9 cellular contexts compared by ENCODE assay signal in the genomic region with DNA sequence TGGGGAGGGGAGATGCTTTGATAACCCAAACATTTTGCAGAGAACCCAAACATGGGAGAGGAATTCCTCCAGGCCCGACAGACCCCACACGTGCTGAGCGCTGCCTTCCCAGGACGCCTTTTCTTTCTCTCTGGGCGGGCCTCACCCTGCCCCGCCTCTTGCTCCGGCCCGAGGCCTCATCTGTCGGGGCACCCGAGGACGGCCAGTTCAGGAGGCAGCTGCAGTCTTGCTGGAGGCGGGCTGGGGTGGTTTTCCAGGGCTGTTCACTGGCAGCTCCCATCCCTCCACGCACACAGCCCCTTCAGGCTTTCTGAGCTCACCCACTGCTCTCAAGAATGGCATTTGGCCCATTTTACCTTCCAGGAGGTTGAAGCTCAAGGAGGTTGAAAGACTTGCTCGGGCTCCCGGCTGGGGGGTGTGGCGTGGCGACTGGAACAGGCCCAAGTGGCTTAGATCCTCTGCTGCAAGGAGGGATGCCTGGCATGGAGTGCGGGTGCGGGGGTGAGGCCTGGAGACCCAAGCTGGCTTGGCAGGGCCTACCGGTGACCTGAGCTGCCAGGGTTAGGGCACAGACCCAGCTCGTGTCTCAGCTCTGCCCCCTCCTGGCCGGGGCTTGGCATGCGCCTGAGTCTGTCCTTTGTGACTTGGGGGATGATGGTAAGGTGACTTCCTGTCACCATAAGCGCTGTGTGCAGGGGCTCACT.
DNase-seq lines count a peak whose midpoint lies in the region; ATAC-seq and TF ChIP-seq lines count a peak whose summit lies in the region.
"Had no signal": no experiment of that assay in that cellular context is flagged by ENCODE, and none has a peak within 500 bp of the region (broad histone marks: within the 10 kb centered on the region; RNA-seq: fewer than 3 reads in every experiment).

No MANE protein-coding gene starts in this region.

- peak; percentile 87 for ATAC-seq in effector memory CD8-positive, alpha-beta T cell (replicated peaks)

- CTCF ChIA-PET in activated CD4-positive, alpha-beta T cell treated with anti-CD3 and anti-CD28 coated beads, Interleukin-2, amount 10 ng/mL, durations not matched to agents 7 days and 5 days (lab: Charles Lee), result interaction anchor here (0.5 to 1.2 kb wide), 3 partner anchors 10 to 543 kb away, joined by 3 read pairs; no protein-coding TSS in a partner anchor

- H3F3A ChIP-seq in Loucy (ENCODE audit: low read depth), result no peaks in the 10 kb centered on the region

- 33% methylated on average over 10 of the region's 24 CpGs for WGBS in suprapubic skin

- no peaks in the 10 kb centered on the region for H3K79me2 ChIP-seq in Loucy (ENCODE audit: insufficient read depth, low read length)

- H3K9ac ChIP-seq in Loucy (ENCODE audit: low read depth, low read length, poor library complexity, severe bottlenecking), result no peak overlapping the region

- no peak overlapping the region for H3K4me2 ChIP-seq in Loucy (ENCODE audit: low read depth, low read length, poor library complexity, severe bottlenecking)

- TF ChIP-seq EP300 in suprapubic skin (IDR thresholded peaks at IDR 0.05), result no peak

- H2AFZ ChIP-seq in Loucy (ENCODE audit: low read length), result no peak overlapping the region

- no peak for TF ChIP-seq POLR2A in suprapubic skin (IDR thresholded peaks at IDR 0.05)

- no peaks in the 10 kb centered on the region for H3K9me3 Mint-ChIP-seq in activated CD4-positive, alpha-beta T cell treated with anti-CD3 and anti-CD28 coated beads, Interleukin-2, amount 10 ng/mL, durations not matched to agents 7 days and 5 days
- no peaks in the 10 kb centered on the region for H3K9me3 Mint-ChIP-seq in effector memory CD8-positive, alpha-beta T cell
- peaks cover 4% of the 10 kb centered on the region for H3K9me3 Mint-ChIP-seq in mesothelial cell of epicardium
- H3K9me3 Mint-ChIP-seq: dendritic cell treated with granulocyte-macrophage colony-stimulating factor and Interleukin-4, amounts not matched to agents 40 ng/mL and 50 ng/mL, for 4 days had no signal

- DNase-seq in NCI-H526 (lab: John Stamatoyannopoulos, UW) (peak; percentile 23 to 72), NCI-H526 treated with DMSO at 0.1 percent for 48 hours (lab: John Stamatoyannopoulos, UW) (no peak), mesothelial cell of epicardium (ENCODE audit: low spot score in 2 of 2, unreplicated experiment in 2 of 2) (peak in 1 of 2 experiments; percentile 58), suprapubic skin (ENCODE audit: low spot score in 2 of 2) (no peak), DMS153 treated with DMSO at 0.1 percent for 48 hours (lab: John Stamatoyannopoulos, UW; ENCODE audit: unreplicated experiment) (no peak)
- DNase-seq in activated CD4-positive, alpha-beta T cell treated with anti-CD3 and anti-CD28 coated beads, Interleukin-2, amount 10 ng/mL, durations not matched to agents 7 days and 5 days, result peak; percentile 63
- DNase-seq in effector memory CD8-positive, alpha-beta T cell, result peak; percentile 62 to 76 (median 64)

- peak; percentile 29; the same call in 1 of the 2 replicates for TF ChIP-seq CTCF in Loucy (conservative IDR thresholded peaks at IDR 0.05; ENCODE audit: low read length)
- peak; percentile 35 for TF ChIP-seq CTCF in mesothelial cell of epicardium (IDR thresholded peaks at IDR 0.05; ENCODE audit: unreplicated experiment)
- peak; percentile 20 to 74 for TF ChIP-seq CTCF in suprapubic skin (IDR thresholded peaks at IDR 0.05)

- POLR2A ChIA-PET in activated CD4-positive, alpha-beta T cell treated with anti-CD3 and anti-CD28 coated beads, Interleukin-2, amount 10 ng/mL, durations not matched to agents 7 days and 5 days (lab: Charles Lee), result no interaction called here

- H3K4me1 ChIP-seq in Loucy (ENCODE audit: insufficient read depth, low read length, poor library complexity, severe bottlenecking) (no peaks in the 10 kb centered on the region), suprapubic skin (peaks cover 8% of the 10 kb centered on the region)

- no peaks in the 10 kb centered on the region for H3K36me3 Mint-ChIP-seq in activated CD4-positive, alpha-beta T cell treated with anti-CD3 and anti-CD28 coated beads, Interleukin-2, amount 10 ng/mL, durations not matched to agents 7 days and 5 days (ENCODE audit: low read depth)
- peaks cover 3% of the 10 kb centered on the region for H3K36me3 Mint-ChIP-seq in effector memory CD8-positive, alpha-beta T cell (ENCODE audit: insufficient read depth)
- H3K36me3 Mint-ChIP-seq in mesothelial cell of epicardium, result no peaks in the 10 kb centered on the region

- no peaks in the 10 kb centered on the region for H3K4me1 Mint-ChIP-seq in activated CD4-positive, alpha-beta T cell treated with anti-CD3 and anti-CD28 coated beads, Interleukin-2, amount 10 ng/mL, durations not matched to agents 7 days and 5 days
- no peaks in the 10 kb centered on the region for H3K4me1 Mint-ChIP-seq in effector memory CD8-positive, alpha-beta T cell (ENCODE audit: low read depth in 2 of 2)
- H3K4me1 Mint-ChIP-seq in mesothelial cell of epicardium, result peaks cover 20% of the 10 kb centered on the region

- H3K27ac ChIP-seq in suprapubic skin, result no peak overlapping the region

- H3K9me3 ChIP-seq in Loucy (ENCODE audit: insufficient read depth, low read depth, low read length) (peaks cover 3% of the 10 kb centered on the region; the same call in 1 of the 2 replicates), suprapubic skin (no peaks in the 10 kb centered on the region)

- peak overlapping the region; percentile 9 for H3K27ac Mint-ChIP-seq in activated CD4-positive, alpha-beta T cell treated with anti-CD3 and anti-CD28 coated beads, Interleukin-2, amount 10 ng/mL, durations not matched to agents 7 days and 5 days
- no peak overlapping the region for H3K27ac Mint-ChIP-seq in effector memory CD8-positive, alpha-beta T cell
- no peak overlapping the region for H3K27ac Mint-ChIP-seq in mesothelial cell of epicardium
- H3K27ac Mint-ChIP-seq: dendritic cell treated with granulocyte-macrophage colony-stimulating factor and Interleukin-4, amounts not matched to agents 40 ng/mL and 50 ng/mL, for 4 days had no signal

- H3K27me3 Mint-ChIP-seq in activated CD4-positive, alpha-beta T cell treated with anti-CD3 and anti-CD28 coated beads, Interleukin-2, amount 10 ng/mL, durations not matched to agents 7 days and 5 days, result no peaks in the 10 kb centered on the region
- peaks cover 7 to 60% of the 10 kb centered on the region in 2 donors for H3K27me3 Mint-ChIP-seq in effector memory CD8-positive, alpha-beta T cell
- H3K27me3 Mint-ChIP-seq in mesothelial cell of epicardium (ENCODE audit: low read depth), result peaks cover 9% of the 10 kb centered on the region
- H3K27me3 Mint-ChIP-seq: dendritic cell treated with granulocyte-macrophage colony-stimulating factor and Interleukin-4, amounts not matched to agents 40 ng/mL and 50 ng/mL, for 4 days had no signal

- no peaks in the 10 kb centered on the region for H4K20me1 ChIP-seq in Loucy (ENCODE audit: insufficient read depth, low read length, poor library complexity, severe bottlenecking)

- no peaks in the 10 kb centered on the region for H3K27me3 ChIP-seq in Loucy (ENCODE audit: insufficient read depth, low read length, poor library complexity, severe bottlenecking)
- H3K27me3 ChIP-seq in suprapubic skin, result peaks cover 4% of the 10 kb centered on the region

- H3K9me2 ChIP-seq in Loucy (replicated peaks; ENCODE audit: low read depth, low read length), result no peaks in the 10 kb centered on the region

- H3K4me3 Mint-ChIP-seq in activated CD4-positive, alpha-beta T cell treated with anti-CD3 and anti-CD28 coated beads, Interleukin-2, amount 10 ng/mL, durations not matched to agents 7 days and 5 days, result no peak overlapping the region
- H3K4me3 Mint-ChIP-seq in effector memory CD8-positive, alpha-beta T cell, result no peak overlapping the region
- no peak overlapping the region for H3K4me3 Mint-ChIP-seq in mesothelial cell of epicardium
- H3K4me3 Mint-ChIP-seq: dendritic cell treated with granulocyte-macrophage colony-stimulating factor and Interleukin-4, amounts not matched to agents 40 ng/mL and 50 ng/mL, for 4 days had no signal

- H3K4me3 ChIP-seq in Loucy (ENCODE audit: low read length, poor library complexity, severe bottlenecking) (no peak overlapping the region), suprapubic skin (no peak overlapping the region)

- H3K36me3 ChIP-seq in Loucy (ENCODE audit: insufficient read depth, low read length) (no peaks in the 10 kb centered on the region), suprapubic skin (no peaks in the 10 kb centered on the region)

Comparison
In these comparisons a context has a peak if more than half of its experiments do, and no peak if none do; other contexts are left out.
1. DNase-seq: peak in NCI-H526 (2 of 2), activated CD4-positive, alpha-beta T cell treated with anti-CD3 and anti-CD28 coated beads, Interleukin-2, amount 10 ng/mL, durations not matched to agents 7 days and 5 days (single experiment) and effector memory CD8-positive, alpha-beta T cell (3 of 3); none in NCI-H526 treated with DMSO at 0.1 percent for 48 hours (single experiment), suprapubic skin (0 of 2) and DMS153 treated with DMSO at 0.1 percent for 48 hours (single experiment).
2. Peak in every context shown above with its lines, with median percentiles within 50 percentile points of each other: CTCF ChIP-seq.